11 cellular contexts compared by ENCODE assay signal in genomic region chr1:29177022-29177705, GRCh38. TPM values are rescaled to one million over a fixed set of nuclear protein-coding genes. Genes with fewer than 3 reads are reported as not detected.
DNase-seq lines count a peak whose midpoint lies in the region; TF ChIP-seq lines count a peak whose summit lies in the region.
"Had no signal": no experiment of that assay in that cellular context is flagged by ENCODE, and none has a peak within 500 bp of the region (broad histone marks: within the 10 kb centered on the region; RNA-seq: fewer than 3 reads in every experiment).

No MANE protein-coding gene starts in this region.

- H3K4me1 Mint-ChIP-seq in activated CD4-positive, alpha-beta T cell treated with anti-CD3 and anti-CD28 coated beads, Interleukin-2, amount 10 ng/mL, durations not matched to agents 24 days and 14 days, result peaks cover 45% of the 10 kb centered on the region
- peaks cover 51% of the 10 kb centered on the region for H3K4me1 Mint-ChIP-seq in activated CD4-positive, alpha-beta memory T cell treated with anti-CD3 and anti-CD28 coated beads for 36 hours (ENCODE audit: low read depth)

- H3K27me3 Mint-ChIP-seq in activated CD4-positive, alpha-beta T cell treated with anti-CD3 and anti-CD28 coated beads, Interleukin-2, amount 10 ng/mL, durations not matched to agents 24 days and 14 days, result no peaks in the 10 kb centered on the region
- no peaks in the 10 kb centered on the region for H3K27me3 Mint-ChIP-seq in activated CD4-positive, alpha-beta memory T cell treated with anti-CD3 and anti-CD28 coated beads for 36 hours

- POLR2A ChIA-PET in activated CD4-positive, alpha-beta memory T cell treated with anti-CD3 and anti-CD28 coated beads for 36 hours (lab: Charles Lee), result no interaction called here

- H3K4me1 ChIP-seq in smooth muscle cell (ENCODE audit: low read depth), result peaks cover 21% of the 10 kb centered on the region
- peaks cover 0 to 58% (median 43%) of the 10 kb centered on the region in 4 donors for H3K4me1 ChIP-seq in tibial artery

- H3K27ac ChIP-seq in smooth muscle cell (ENCODE audit: low read depth) (peak overlapping the region; percentile 68), tibial artery (peak overlapping the region in 1 of 2 donors; percentile 43)
- H3K27ac ChIP-seq: cardiac muscle cell had no signal

- no peak overlapping the region for H3K27ac Mint-ChIP-seq in activated CD4-positive, alpha-beta T cell treated with anti-CD3 and anti-CD28 coated beads, Interleukin-2, amount 10 ng/mL, durations not matched to agents 24 days and 14 days
- peak overlapping the region; percentile 72 for H3K27ac Mint-ChIP-seq in activated CD4-positive, alpha-beta memory T cell treated with anti-CD3 and anti-CD28 coated beads for 36 hours

- H3K4me3 ChIP-seq in fibroblast of mammary gland (ENCODE audit: control insufficient read depth, low read depth, low read length) (no peak overlapping the region), smooth muscle cell (no peak overlapping the region), tibial artery (no peak overlapping the region)
- H3K4me3 ChIP-seq: cardiac muscle cell, pancreas had no signal

- H3K9me3 ChIP-seq in smooth muscle cell (replicated peaks; ENCODE audit: low read depth), result no peaks in the 10 kb centered on the region
- no peaks in the 10 kb centered on the region for H3K9me3 ChIP-seq in tibial artery
- H3K9me3 ChIP-seq: pancreas had no signal

- peak overlapping the region; percentile 15 for H3K4me3 Mint-ChIP-seq in activated CD4-positive, alpha-beta T cell treated with anti-CD3 and anti-CD28 coated beads, Interleukin-2, amount 10 ng/mL, durations not matched to agents 24 days and 14 days
- H3K4me3 Mint-ChIP-seq in activated CD4-positive, alpha-beta memory T cell treated with anti-CD3 and anti-CD28 coated beads for 36 hours, result peak overlapping the region; percentile 25

- H4K20me1 ChIP-seq in smooth muscle cell (ENCODE audit: low read depth), result peaks cover 88% of the 10 kb centered on the region

- DNase-seq in activated CD4-positive, alpha-beta T cell treated with anti-CD3 and anti-CD28 coated beads, Interleukin-2, amount 10 ng/mL, durations not matched to agents 24 days and 14 days, result no peak
- DNase-seq in activated CD4-positive, alpha-beta T cell treated with anti-CD3 and anti-CD28 coated beads, Interleukin-2, amount 50 U/mL, for 48 hours, result no peak
- no peak for DNase-seq in activated CD4-positive, alpha-beta memory T cell treated with anti-CD3 and anti-CD28 coated beads for 36 hours
- DNase-seq in fibroblast of mammary gland (ENCODE audit: low read depth), result peak; percentile 22
- no peak for DNase-seq in smooth muscle cell (lab: John Stamatoyannopoulos, UW; ENCODE audit: unreplicated experiment)
- no peak for DNase-seq in NCI-H1105 treated with DMSO at 0.1 percent for 48 hours (lab: John Stamatoyannopoulos, UW)
- no peak for DNase-seq in NCI-H526 treated with DMSO at 0.1 percent for 48 hours (lab: John Stamatoyannopoulos, UW)
- no peak for DNase-seq in tibial artery
- DNase-seq: NCI-H748 treated with DMSO at 0.1 percent for 48 hours had no signal

- H3K36me3 ChIP-seq in smooth muscle cell (ENCODE audit: low read depth) (no peaks in the 10 kb centered on the region), tibial artery (peaks cover 0 to 7% (median 0%) of the 10 kb centered on the region in 3 donors)
- H3K36me3 ChIP-seq: pancreas had no signal

- no peaks in the 10 kb centered on the region for H3K27me3 ChIP-seq in smooth muscle cell (ENCODE audit: low read depth)
- H3K27me3 ChIP-seq in tibial artery, result no peaks in the 10 kb centered on the region
- H3K27me3 ChIP-seq: cardiac muscle cell, pancreas had no signal

- no peak for TF ChIP-seq CTCF in fibroblast of mammary gland (conservative IDR thresholded peaks at IDR 0.05; ENCODE audit: control insufficient read depth, insufficient read depth, low read depth, low read length)
- TF ChIP-seq CTCF in smooth muscle cell (IDR thresholded peaks at IDR 0.05; ENCODE audit: borderline replicate concordance, insufficient read depth, poor library complexity, severe bottlenecking), result no peak
- TF ChIP-seq CTCF in tibial artery (IDR thresholded peaks at IDR 0.05), result no peak

- WGBS in smooth muscle cell (ENCODE audit: low lambda C conversion rate), result 85% methylated on average over 12 of the region's 12 CpGs

- no peak overlapping the region for H3K9ac ChIP-seq in smooth muscle cell (ENCODE audit: low read depth)

- H3K79me2 ChIP-seq in smooth muscle cell (ENCODE audit: low read depth), result peaks cover 90% of the 10 kb centered on the region

- peaks cover 4% of the 10 kb centered on the region for H3F3A ChIP-seq in smooth muscle cell (ENCODE audit: low read depth)

- H2AFZ ChIP-seq in smooth muscle cell (ENCODE audit: low read depth), result no peak overlapping the region

- H3K36me3 Mint-ChIP-seq in activated CD4-positive, alpha-beta T cell treated with anti-CD3 and anti-CD28 coated beads, Interleukin-2, amount 10 ng/mL, durations not matched to agents 24 days and 14 days (ENCODE audit: low read depth), result peaks cover 48% of the 10 kb centered on the region
- peaks cover 49% of the 10 kb centered on the region for H3K36me3 Mint-ChIP-seq in activated CD4-positive, alpha-beta memory T cell treated with anti-CD3 and anti-CD28 coated beads for 36 hours

- intact Hi-C loops in activated CD4-positive, alpha-beta T cell treated with anti-CD3 and anti-CD28 coated beads, Interleukin-2, amount 10 ng/mL, durations not matched to agents 24 days and 14 days (cut with micrococcal nuclease), result no loop called here
- intact Hi-C loops in activated CD4-positive, alpha-beta memory T cell treated with anti-CD3 and anti-CD28 coated beads for 36 hours (cut with micrococcal nuclease), result no loop called here
- intact Hi-C loops in tibial artery (cut with DNase I; ENCODE audit: low total_unique reads), result no loop called here

- H3K9me3 Mint-ChIP-seq in activated CD4-positive, alpha-beta T cell treated with anti-CD3 and anti-CD28 coated beads, Interleukin-2, amount 10 ng/mL, durations not matched to agents 24 days and 14 days, result no peaks in the 10 kb centered on the region
- no peaks in the 10 kb centered on the region for H3K9me3 Mint-ChIP-seq in activated CD4-positive, alpha-beta memory T cell treated with anti-CD3 and anti-CD28 coated beads for 36 hours

- peak overlapping the region; percentile 64 for H3K4me2 ChIP-seq in smooth muscle cell

- CTCF ChIA-PET in activated CD4-positive, alpha-beta memory T cell treated with anti-CD3 and anti-CD28 coated beads for 36 hours (lab: Charles Lee), result interaction anchor here (1.1 to 1.2 kb wide), 3 partner anchors 20 to 300 kb away, joined by 4 read pairs; no protein-coding TSS in a partner anchor

RNA-seq across cellular contexts. Expression of gene SRSF4, which starts 4.5 kb away (rescaled TPM):
- 138 and 141 TPM in 2 replicates for total RNA-seq in activated CD4-positive, alpha-beta T cell treated with anti-CD3 and anti-CD28 coated beads, Interleukin-2, amount 10 ng/mL, durations not matched to agents 24 days and 14 days
- 100 to 1,000 TPM; 133 to 136 TPM for total RNA-seq in activated CD4-positive, alpha-beta memory T cell treated with anti-CD3 and anti-CD28 coated beads for 36 hours
- 50.1 and 53.9 TPM in 2 replicates for total RNA-seq in smooth muscle cell
- 92.5 and 98.7 TPM in 2 replicates for polyA plus RNA-seq in smooth muscle cell

RNA-seq across cellular contexts. Expression of gene TMEM200B, which starts 53.5 kb away (rescaled TPM):
- 0.66 and 0.72 TPM in 2 replicates for total RNA-seq in activated CD4-positive, alpha-beta T cell treated with anti-CD3 and anti-CD28 coated beads, Interleukin-2, amount 10 ng/mL, durations not matched to agents 24 days and 14 days
- 1 to 10 TPM; 1.5 to 2.1 TPM for total RNA-seq in activated CD4-positive, alpha-beta memory T cell treated with anti-CD3 and anti-CD28 coated beads for 36 hours
- total RNA-seq in smooth muscle cell, result 20.5 and 23.8 TPM in 2 replicates
- polyA plus RNA-seq in smooth muscle cell, result 32.3 and 33.2 TPM in 2 replicates

RNA-seq across cellular contexts. Expression of gene MECR, which starts 53.6 kb away (rescaled TPM):
- total RNA-seq in activated CD4-positive, alpha-beta T cell treated with anti-CD3 and anti-CD28 coated beads, Interleukin-2, amount 10 ng/mL, durations not matched to agents 24 days and 14 days, result 36.4 and 41.3 TPM in 2 replicates
- 10 to 100 TPM; 34.7 to 37.2 TPM for total RNA-seq in activated CD4-positive, alpha-beta memory T cell treated with anti-CD3 and anti-CD28 coated beads for 36 hours
- 11.6 and 17.7 TPM in 2 replicates for total RNA-seq in smooth muscle cell
- polyA plus RNA-seq in smooth muscle cell, result 39.8 and 43.8 TPM in 2 replicates

RNA-seq across cellular contexts. Expression of gene PTPRU, which starts 59.2 kb away (rescaled TPM):
- total RNA-seq in activated CD4-positive, alpha-beta T cell treated with anti-CD3 and anti-CD28 coated beads, Interleukin-2, amount 10 ng/mL, durations not matched to agents 24 days and 14 days, result 0.47 and 0.95 TPM in 2 replicates
- under 1 TPM; 0.17 to 0.85 TPM for total RNA-seq in activated CD4-positive, alpha-beta memory T cell treated with anti-CD3 and anti-CD28 coated beads for 36 hours
- 43.6 and 67.8 TPM in 2 replicates for total RNA-seq in smooth muscle cell
- polyA plus RNA-seq in smooth muscle cell, result 39.8 and 41.1 TPM in 2 replicates
